In the genomic region with DNA sequence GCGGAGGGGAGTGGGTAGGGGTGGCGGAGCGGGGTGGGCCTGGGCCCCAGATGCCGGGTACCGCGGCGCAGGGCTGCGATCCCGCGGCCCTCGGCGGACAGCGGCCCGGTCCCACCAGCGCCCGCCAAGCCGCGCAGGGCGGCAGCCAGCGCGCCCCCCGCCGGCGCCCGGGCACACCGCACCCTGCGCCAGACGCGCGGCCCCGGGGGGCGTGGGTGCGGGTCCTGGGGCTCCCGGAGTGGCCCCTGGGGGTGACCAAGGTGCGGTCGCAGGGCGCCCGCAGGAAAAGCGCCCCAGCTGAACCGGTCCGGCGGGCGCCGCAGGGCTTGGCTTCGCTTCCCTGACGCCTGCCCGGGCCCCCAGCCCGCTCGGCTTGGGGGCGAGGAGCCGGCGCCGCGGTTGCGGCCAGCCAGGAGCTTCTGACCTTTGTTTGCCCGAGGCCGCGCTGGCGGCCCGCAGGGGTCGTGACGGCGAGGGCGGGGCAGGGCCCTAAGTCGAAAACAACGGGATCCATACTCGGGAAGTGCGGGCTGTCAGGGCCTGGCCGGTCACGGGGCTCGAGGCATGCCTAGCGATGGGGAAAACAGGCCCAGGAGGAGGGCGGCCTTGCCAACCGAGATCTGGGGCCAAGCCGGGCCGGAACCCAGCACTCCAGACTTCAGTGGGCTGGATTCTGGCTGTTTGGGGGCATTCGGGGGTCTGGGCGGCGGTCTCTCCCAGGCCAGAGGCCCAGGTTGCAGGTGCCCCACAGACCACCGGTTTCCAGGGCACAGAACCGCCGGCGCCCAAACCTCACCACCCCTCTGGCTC, we compare ENCODE assay signal across 1 cellular context.
A peak's percentile ranks its signal among the peaks of the same experiment; 100 is the strongest.
TF ChIP-seq lines count a peak whose summit lies in the region.

No MANE protein-coding gene starts in this region.

TF ChIP-seq in HepG2, 621 proteins besides CTCF, POLR2A, EP300 and RAD21 (continued from another document):
- peak; percentile 47; the same call in 1 of the 2 replicates for TF ChIP-seq ZNF274 (CRISPR knock-in tag; IDR thresholded peaks at IDR 0.05)
- TF ChIP-seq ELF1 (CRISPR knock-in tag; IDR thresholded peaks at IDR 0.05) = peak; percentile 30; the same call in 1 of the 2 replicates
- TF ChIP-seq TAF1 (CRISPR knock-in tag; IDR thresholded peaks at IDR 0.05) = peak; percentile 35; the same call in 1 of the 2 replicates
- TF ChIP-seq CCAR2 (optimal IDR thresholded peaks at IDR 0.05; ENCODE audit: low read depth, low read length) = no peak
- 0 out of 2 replicates have a peak, but pooled peaks have one; percentile 23 for TF ChIP-seq GFI1 (CRISPR knock-in tag; IDR thresholded peaks at IDR 0.05; ENCODE audit: borderline replicate concordance)
- TF ChIP-seq ZMYM3 (CRISPR knock-in tag; IDR thresholded peaks at IDR 0.05) = no peak
- TF ChIP-seq NR1H2 (CRISPR knock-in tag; IDR thresholded peaks at IDR 0.05; ENCODE audit: borderline replicate concordance, low read depth) = no peak
- TF ChIP-seq ZNF674 (CRISPR knock-in tag; IDR thresholded peaks at IDR 0.05; ENCODE audit: low read depth) = no peak
- TF ChIP-seq, protein P1, sequence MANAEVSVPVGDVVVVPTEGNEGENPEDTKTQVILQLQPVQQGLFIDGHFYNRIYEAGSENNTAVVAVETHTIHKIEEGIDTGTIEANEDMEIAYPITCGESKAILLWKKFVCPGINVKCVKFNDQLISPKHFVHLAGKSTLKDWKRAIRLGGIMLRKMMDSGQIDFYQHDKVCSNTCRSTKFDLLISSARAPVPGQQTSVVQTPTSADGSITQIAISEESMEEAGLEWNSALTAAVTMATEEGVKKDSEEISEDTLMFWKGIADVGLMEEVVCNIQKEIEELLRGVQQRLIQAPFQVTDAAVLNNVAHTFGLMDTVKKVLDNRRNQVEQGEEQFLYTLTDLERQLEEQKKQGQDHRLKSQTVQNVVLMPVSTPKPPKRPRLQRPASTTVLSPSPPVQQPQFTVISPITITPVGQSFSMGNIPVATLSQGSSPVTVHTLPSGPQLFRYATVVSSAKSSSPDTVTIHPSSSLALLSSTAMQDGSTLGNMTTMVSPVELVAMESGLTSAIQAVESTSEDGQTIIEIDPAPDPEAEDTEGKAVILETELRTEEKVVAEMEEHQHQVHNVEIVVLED (CRISPR knock-in tag; IDR thresholded peaks at IDR 0.05; ENCODE audit: borderline replicate concordance) = no peak
- TF ChIP-seq, protein P2, sequence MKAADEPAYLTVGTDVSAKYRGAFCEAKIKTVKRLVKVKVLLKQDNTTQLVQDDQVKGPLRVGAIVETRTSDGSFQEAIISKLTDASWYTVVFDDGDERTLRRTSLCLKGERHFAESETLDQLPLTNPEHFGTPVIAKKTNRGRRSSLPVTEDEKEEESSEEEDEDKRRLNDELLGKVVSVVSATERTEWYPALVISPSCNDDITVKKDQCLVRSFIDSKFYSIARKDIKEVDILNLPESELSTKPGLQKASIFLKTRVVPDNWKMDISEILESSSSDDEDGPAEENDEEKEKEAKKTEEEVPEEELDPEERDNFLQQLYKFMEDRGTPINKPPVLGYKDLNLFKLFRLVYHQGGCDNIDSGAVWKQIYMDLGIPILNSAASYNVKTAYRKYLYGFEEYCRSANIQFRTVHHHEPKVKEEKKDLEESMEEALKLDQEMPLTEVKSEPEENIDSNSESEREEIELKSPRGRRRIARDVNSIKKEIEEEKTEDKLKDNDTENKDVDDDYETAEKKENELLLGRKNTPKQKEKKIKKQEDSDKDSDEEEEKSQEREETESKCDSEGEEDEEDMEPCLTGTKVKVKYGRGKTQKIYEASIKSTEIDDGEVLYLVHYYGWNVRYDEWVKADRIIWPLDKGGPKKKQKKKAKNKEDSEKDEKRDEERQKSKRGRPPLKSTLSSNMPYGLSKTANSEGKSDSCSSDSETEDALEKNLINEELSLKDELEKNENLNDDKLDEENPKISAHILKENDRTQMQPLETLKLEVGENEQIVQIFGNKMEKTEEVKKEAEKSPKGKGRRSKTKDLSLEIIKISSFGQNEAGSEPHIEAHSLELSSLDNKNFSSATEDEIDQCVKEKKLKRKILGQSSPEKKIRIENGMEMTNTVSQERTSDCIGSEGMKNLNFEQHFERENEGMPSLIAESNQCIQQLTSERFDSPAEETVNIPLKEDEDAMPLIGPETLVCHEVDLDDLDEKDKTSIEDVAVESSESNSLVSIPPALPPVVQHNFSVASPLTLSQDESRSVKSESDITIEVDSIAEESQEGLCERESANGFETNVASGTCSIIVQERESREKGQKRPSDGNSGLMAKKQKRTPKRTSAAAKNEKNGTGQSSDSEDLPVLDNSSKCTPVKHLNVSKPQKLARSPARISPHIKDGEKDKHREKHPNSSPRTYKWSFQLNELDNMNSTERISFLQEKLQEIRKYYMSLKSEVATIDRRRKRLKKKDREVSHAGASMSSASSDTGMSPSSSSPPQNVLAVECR (CRISPR knock-in tag; IDR thresholded peaks at IDR 0.05; ENCODE audit: borderline replicate concordance) = peak; percentile 24; the same call in 1 of the 2 replicates
- TF ChIP-seq, protein P3, sequence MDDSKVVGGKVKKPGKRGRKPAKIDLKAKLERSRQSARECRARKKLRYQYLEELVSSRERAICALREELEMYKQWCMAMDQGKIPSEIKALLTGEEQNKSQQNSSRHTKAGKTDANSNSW (CRISPR knock-in tag; IDR thresholded peaks at IDR 0.05; ENCODE audit: borderline replicate concordance) = peak; percentile 16; the same call in 1 of the 2 replicates
- TF ChIP-seq, protein P4, sequence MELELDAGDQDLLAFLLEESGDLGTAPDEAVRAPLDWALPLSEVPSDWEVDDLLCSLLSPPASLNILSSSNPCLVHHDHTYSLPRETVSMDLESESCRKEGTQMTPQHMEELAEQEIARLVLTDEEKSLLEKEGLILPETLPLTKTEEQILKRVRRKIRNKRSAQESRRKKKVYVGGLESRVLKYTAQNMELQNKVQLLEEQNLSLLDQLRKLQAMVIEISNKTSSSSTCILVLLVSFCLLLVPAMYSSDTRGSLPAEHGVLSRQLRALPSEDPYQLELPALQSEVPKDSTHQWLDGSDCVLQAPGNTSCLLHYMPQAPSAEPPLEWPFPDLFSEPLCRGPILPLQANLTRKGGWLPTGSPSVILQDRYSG (CRISPR knock-in tag; IDR thresholded peaks at IDR 0.05) = 0 out of 2 replicates have a peak, but pooled peaks have one; percentile 39
- TF ChIP-seq ZNF83 (CRISPR knock-in tag; IDR thresholded peaks at IDR 0.05; ENCODE audit: borderline replicate concordance) = no peak
- TF ChIP-seq, protein P5, sequence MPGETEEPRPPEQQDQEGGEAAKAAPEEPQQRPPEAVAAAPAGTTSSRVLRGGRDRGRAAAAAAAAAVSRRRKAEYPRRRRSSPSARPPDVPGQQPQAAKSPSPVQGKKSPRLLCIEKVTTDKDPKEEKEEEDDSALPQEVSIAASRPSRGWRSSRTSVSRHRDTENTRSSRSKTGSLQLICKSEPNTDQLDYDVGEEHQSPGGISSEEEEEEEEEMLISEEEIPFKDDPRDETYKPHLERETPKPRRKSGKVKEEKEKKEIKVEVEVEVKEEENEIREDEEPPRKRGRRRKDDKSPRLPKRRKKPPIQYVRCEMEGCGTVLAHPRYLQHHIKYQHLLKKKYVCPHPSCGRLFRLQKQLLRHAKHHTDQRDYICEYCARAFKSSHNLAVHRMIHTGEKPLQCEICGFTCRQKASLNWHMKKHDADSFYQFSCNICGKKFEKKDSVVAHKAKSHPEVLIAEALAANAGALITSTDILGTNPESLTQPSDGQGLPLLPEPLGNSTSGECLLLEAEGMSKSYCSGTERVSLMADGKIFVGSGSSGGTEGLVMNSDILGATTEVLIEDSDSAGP (CRISPR knock-in tag; IDR thresholded peaks at IDR 0.05; ENCODE audit: borderline replicate concordance) = 0 out of 2 replicates have a peak, but pooled peaks have one; percentile 25
- TF ChIP-seq SETDB1 (CRISPR knock-in tag; IDR thresholded peaks at IDR 0.05; ENCODE audit: borderline replicate concordance) = no peak
- TF ChIP-seq, protein P6, sequence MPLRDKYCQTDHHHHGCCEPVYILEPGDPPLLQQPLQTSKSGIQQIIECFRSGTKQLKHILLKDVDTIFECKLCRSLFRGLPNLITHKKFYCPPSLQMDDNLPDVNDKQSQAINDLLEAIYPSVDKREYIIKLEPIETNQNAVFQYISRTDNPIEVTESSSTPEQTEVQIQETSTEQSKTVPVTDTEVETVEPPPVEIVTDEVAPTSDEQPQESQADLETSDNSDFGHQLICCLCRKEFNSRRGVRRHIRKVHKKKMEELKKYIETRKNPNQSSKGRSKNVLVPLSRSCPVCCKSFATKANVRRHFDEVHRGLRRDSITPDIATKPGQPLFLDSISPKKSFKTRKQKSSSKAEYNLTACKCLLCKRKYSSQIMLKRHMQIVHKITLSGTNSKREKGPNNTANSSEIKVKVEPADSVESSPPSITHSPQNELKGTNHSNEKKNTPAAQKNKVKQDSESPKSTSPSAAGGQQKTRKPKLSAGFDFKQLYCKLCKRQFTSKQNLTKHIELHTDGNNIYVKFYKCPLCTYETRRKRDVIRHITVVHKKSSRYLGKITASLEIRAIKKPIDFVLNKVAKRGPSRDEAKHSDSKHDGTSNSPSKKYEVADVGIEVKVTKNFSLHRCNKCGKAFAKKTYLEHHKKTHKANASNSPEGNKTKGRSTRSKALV (CRISPR knock-in tag; IDR thresholded peaks at IDR 0.05) = no peak
- no peak for TF ChIP-seq ZNF225 (CRISPR knock-in tag; IDR thresholded peaks at IDR 0.05)
- TF ChIP-seq TCF12 (IDR thresholded peaks at IDR 0.05) = no peak
- TF ChIP-seq TCF12 (CRISPR knock-in tag; IDR thresholded peaks at IDR 0.05) = 0 out of 2 replicates have a peak, but pooled peaks have one; percentile 56
- 0 out of 2 replicates have a peak, but pooled peaks have one; percentile 16 for TF ChIP-seq TBX2 (CRISPR knock-in tag; IDR thresholded peaks at IDR 0.05; ENCODE audit: borderline replicate concordance)
- TF ChIP-seq RXRB (CRISPR knock-in tag; IDR thresholded peaks at IDR 0.05; ENCODE audit: borderline replicate concordance) = 0 out of 2 replicates have a peak, but pooled peaks have one; percentile 20
- 0 out of 2 replicates have a peak, but pooled peaks have one; percentile 16 for TF ChIP-seq SP5 (CRISPR knock-in tag; IDR thresholded peaks at IDR 0.05; ENCODE audit: borderline replicate concordance, low read depth)
- no peak for TF ChIP-seq RBAK (CRISPR knock-in tag; IDR thresholded peaks at IDR 0.05)
- TF ChIP-seq ARNT2 (CRISPR knock-in tag; IDR thresholded peaks at IDR 0.05; ENCODE audit: low read depth) = no peak
- no peak for TF ChIP-seq FOXP1 (IDR thresholded peaks at IDR 0.05)
- TF ChIP-seq FOXP1 (CRISPR knock-in tag; IDR thresholded peaks at IDR 0.05) = no peak
